ENCODE assay signal across 2 cellular contexts in the genomic region with DNA sequence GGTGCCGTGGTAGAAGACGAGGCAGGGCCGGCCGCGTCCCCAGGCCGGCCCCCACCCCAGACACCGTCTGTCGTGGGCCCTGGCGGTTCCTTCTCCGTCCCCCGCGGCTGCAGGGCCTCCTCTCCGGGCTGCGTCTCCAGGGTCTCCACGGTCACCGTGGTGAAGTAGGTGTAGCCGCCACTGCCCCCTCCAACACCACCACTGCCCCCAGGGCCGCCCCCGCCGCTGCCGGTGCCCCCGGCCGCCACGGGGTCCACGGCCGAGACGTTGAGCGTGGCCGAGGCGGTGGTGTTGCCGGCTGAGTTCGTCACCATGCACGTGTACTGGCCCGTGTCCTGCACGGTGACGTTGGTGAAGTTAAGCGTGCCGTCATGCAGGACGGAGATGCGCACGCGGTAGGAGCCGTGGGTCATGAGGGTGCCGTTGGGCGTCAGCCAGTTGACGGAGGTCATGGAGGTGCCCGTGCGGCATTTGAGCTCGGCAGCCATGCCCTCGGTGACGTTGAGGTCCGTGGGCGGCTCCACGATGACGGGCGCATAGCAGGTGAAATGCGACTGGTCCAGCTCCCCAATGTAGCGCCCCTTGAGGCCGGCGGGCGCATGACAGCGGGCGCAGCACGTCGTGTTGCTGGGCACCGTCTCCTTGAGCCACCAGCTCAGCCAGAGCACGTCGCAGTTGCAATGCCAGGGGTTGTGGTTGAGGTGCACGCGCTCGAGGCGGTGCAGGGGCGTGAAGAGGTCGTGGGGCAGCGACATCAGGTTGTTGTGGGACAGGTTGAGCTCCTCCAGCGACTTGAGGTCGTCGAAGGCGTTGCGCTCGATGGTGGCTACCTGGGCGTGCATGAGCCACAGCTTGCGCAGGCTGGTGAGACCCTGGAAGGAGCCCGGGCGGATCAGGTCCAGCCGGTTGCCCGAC.
TF ChIP-seq lines count a peak whose summit lies in the region.

No MANE protein-coding gene starts in this region.

TF ChIP-seq in HCT116, 20 proteins besides CTCF, POLR2A, EP300 and RAD21:
- TF ChIP-seq, protein P1, sequence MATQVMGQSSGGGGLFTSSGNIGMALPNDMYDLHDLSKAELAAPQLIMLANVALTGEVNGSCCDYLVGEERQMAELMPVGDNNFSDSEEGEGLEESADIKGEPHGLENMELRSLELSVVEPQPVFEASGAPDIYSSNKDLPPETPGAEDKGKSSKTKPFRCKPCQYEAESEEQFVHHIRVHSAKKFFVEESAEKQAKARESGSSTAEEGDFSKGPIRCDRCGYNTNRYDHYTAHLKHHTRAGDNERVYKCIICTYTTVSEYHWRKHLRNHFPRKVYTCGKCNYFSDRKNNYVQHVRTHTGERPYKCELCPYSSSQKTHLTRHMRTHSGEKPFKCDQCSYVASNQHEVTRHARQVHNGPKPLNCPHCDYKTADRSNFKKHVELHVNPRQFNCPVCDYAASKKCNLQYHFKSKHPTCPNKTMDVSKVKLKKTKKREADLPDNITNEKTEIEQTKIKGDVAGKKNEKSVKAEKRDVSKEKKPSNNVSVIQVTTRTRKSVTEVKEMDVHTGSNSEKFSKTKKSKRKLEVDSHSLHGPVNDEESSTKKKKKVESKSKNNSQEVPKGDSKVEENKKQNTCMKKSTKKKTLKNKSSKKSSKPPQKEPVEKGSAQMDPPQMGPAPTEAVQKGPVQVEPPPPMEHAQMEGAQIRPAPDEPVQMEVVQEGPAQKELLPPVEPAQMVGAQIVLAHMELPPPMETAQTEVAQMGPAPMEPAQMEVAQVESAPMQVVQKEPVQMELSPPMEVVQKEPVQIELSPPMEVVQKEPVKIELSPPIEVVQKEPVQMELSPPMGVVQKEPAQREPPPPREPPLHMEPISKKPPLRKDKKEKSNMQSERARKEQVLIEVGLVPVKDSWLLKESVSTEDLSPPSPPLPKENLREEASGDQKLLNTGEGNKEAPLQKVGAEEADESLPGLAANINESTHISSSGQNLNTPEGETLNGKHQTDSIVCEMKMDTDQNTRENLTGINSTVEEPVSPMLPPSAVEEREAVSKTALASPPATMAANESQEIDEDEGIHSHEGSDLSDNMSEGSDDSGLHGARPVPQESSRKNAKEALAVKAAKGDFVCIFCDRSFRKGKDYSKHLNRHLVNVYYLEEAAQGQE (IDR thresholded peaks at IDR 0.05; ENCODE audit: low read depth) = no peak
- no peak for TF ChIP-seq EZH2 (IDR thresholded peaks at IDR 0.05)
- TF ChIP-seq ELF1 (IDR thresholded peaks at IDR 0.05; ENCODE audit: borderline replicate concordance, low read depth) = no peak
- TF ChIP-seq SRF (IDR thresholded peaks at IDR 0.05; ENCODE audit: low read depth) = no peak
- no peak for TF ChIP-seq FOSL1 (IDR thresholded peaks at IDR 0.05; ENCODE audit: low read depth)
- TF ChIP-seq, protein P2, sequence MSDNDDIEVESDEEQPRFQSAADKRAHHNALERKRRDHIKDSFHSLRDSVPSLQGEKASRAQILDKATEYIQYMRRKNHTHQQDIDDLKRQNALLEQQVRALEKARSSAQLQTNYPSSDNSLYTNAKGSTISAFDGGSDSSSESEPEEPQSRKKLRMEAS (IDR thresholded peaks at IDR 0.05) = no peak
- TF ChIP-seq JUND (IDR thresholded peaks at IDR 0.05) = no peak
- no peak for TF ChIP-seq YY1 (IDR thresholded peaks at IDR 0.05; ENCODE audit: extremely low read depth, insufficient replicate concordance, low read depth, low read length)
- no peak for TF ChIP-seq ZNF274 (IDR thresholded peaks at IDR 0.05; ENCODE audit: low read depth, low read length)
- no peak for TF ChIP-seq CEBPB (IDR thresholded peaks at IDR 0.05; ENCODE audit: low read depth)
- TF ChIP-seq SP1 (IDR thresholded peaks at IDR 0.05; ENCODE audit: low read depth) = no peak
- TF ChIP-seq ZBTB33 (IDR thresholded peaks at IDR 0.05; ENCODE audit: extremely low read depth, insufficient replicate concordance, low read length) = no peak
- no peak for TF ChIP-seq ZFX (IDR thresholded peaks at IDR 0.05)
- TF ChIP-seq TCF7L2 (IDR thresholded peaks at IDR 0.05; ENCODE audit: borderline replicate concordance, extremely low read depth, insufficient read depth, insufficient read length) = no peak
- TF ChIP-seq POLR2AphosphoS5 (IDR thresholded peaks at IDR 0.05; ENCODE audit: low read depth, low read length) = no peak
- TF ChIP-seq CBX3 (IDR thresholded peaks at IDR 0.05; ENCODE audit: low read depth) = no peak
- no peak for TF ChIP-seq EZH2phosphoT487 (IDR thresholded peaks at IDR 0.05; ENCODE audit: borderline replicate concordance)
- TF ChIP-seq SIN3A (IDR thresholded peaks at IDR 0.05; ENCODE audit: low read depth) = no peak

TF ChIP-seq in K562, 482 proteins besides CTCF, POLR2A, EP300 and RAD21:
- TF ChIP-seq POLR2G (IDR thresholded peaks at IDR 0.05; ENCODE audit: low read depth, low read length) = peak; percentile 60
- TF ChIP-seq ZBTB33 (CRISPR knock-in tag; IDR thresholded peaks at IDR 0.05) = peak; percentile 85
- no peak for TF ChIP-seq MCM3 (IDR thresholded peaks at IDR 0.05)
- no peak for TF ChIP-seq POLR2AphosphoS5 (IDR thresholded peaks at IDR 0.05; ENCODE audit: control insufficient read depth, insufficient read depth, low read depth, low read length)
- no peak for TF ChIP-seq RREB1 (CRISPR knock-in tag; IDR thresholded peaks at IDR 0.05)
